ENCODE assay signal across 20 cellular contexts in genomic region chr14:92109490-92109889, GRCh38. TPM values are rescaled to one million over a fixed set of nuclear protein-coding genes. Genes with fewer than 3 reads are reported as not detected.
DNase-seq lines count a peak whose midpoint lies in the region; ATAC-seq, FAIRE-seq and TF ChIP-seq lines count a peak whose summit lies in the region.
"Had no signal": no experiment of that assay in that cellular context is flagged by ENCODE, and none has a peak within 500 bp of the region (broad histone marks: within the 10 kb centered on the region; RNA-seq: fewer than 3 reads in every experiment).

No MANE protein-coding gene starts in this region.

- no peak for TF ChIP-seq RAD21 in H1 (IDR thresholded peaks at IDR 0.05 in 1 of 2, conservative IDR thresholded peaks at IDR 0.05 in 1 of 2; ENCODE audit: low read depth in 2 of 2, low read length in 2 of 2)

- no peak overlapping the region for H2BK120ac ChIP-seq in H1 (replicated peaks; ENCODE audit: low read depth, low read length)

- H3K4me3 ChIP-seq in DOHH2 (ENCODE audit: low read length) (no peak overlapping the region), Karpas-422 (ENCODE audit: low read length) (no peak overlapping the region), H1 (ENCODE audit: extremely low read depth in 1 of 4, insufficient read depth in 2 of 4, low read depth in 3 of 4, low read length in 4 of 4) (no peak overlapping the region)
- H3K4me3 ChIP-seq: BLaER1, Peyer's patch had no signal

- FAIRE-seq in H1 (lab: Jason Lieb, UNC) = no peak

- no peaks in the 10 kb centered on the region for H3K9me2 ChIP-seq in DOHH2 (replicated peaks; ENCODE audit: control insufficient read depth, low read length)
- no peaks in the 10 kb centered on the region for H3K9me2 ChIP-seq in Karpas-422 (replicated peaks; ENCODE audit: insufficient read depth, low read length)

- H3K4me1 Mint-ChIP-seq in activated CD8-positive, alpha-beta T cell treated with anti-CD3 and anti-CD28 coated beads for 36 hours (ENCODE audit: low read depth) = peaks cover 32% of the 10 kb centered on the region
- H3K4me1 Mint-ChIP-seq in activated CD8-positive, alpha-beta T cell treated with anti-CD3 and anti-CD28 coated beads, Interleukin-2, amount 10 ng/mL, durations not matched to agents 7 days and 5 days (ENCODE audit: low read depth) = peaks cover 26% of the 10 kb centered on the region

- intact Hi-C loops in activated CD8-positive, alpha-beta T cell treated with anti-CD3 and anti-CD28 coated beads for 36 hours (cut with micrococcal nuclease) = no loop called here

- H3K27me3 Mint-ChIP-seq in activated CD8-positive, alpha-beta T cell treated with anti-CD3 and anti-CD28 coated beads for 36 hours = no peaks in the 10 kb centered on the region
- H3K27me3 Mint-ChIP-seq in activated CD8-positive, alpha-beta T cell treated with anti-CD3 and anti-CD28 coated beads, Interleukin-2, amount 10 ng/mL, durations not matched to agents 7 days and 5 days (ENCODE audit: low read depth) = no peaks in the 10 kb centered on the region
- H3K27me3 Mint-ChIP-seq: IgD-negative memory B cell had no signal

- POLR2A ChIA-PET in activated CD8-positive, alpha-beta T cell treated with anti-CD3 and anti-CD28 coated beads for 36 hours (lab: Charles Lee) = interaction anchor here (1.4 to 4.2 kb wide), 2 partner anchors 12 to 105 kb away, joined by 4 to 44 read pairs; partner anchors contain the start of genes CPSF2 and NDUFB1
- POLR2A ChIA-PET in activated CD8-positive, alpha-beta T cell treated with anti-CD3 and anti-CD28 coated beads, Interleukin-2, amount 10 ng/mL, durations not matched to agents 7 days and 5 days (lab: Charles Lee) = interaction anchor here (0.7 to 1.6 kb wide), 2 partner anchors 12 to 69 kb away, joined by 3 to 17 read pairs; partner anchors contain the start of genes CPSF2 and NDUFB1
- POLR2A ChIA-PET in H1 (lab: Charles Lee; ENCODE audit: partially characterized antibody) = interaction anchor here (1.2 to 4.5 kb wide), 2 partner anchors 9 to 13 kb away, joined by 3 to 66 read pairs; partner anchors contain the start of genes CPSF2 and NDUFB1

- H2BK20ac ChIP-seq in H1 (ENCODE audit: low read length) = peak overlapping the region; percentile 95; the same call in 1 of the 2 replicates

- no peak for TF ChIP-seq POLR2A in H1 (IDR thresholded peaks at IDR 0.05; ENCODE audit: control extremely low read depth in 1 of 2, low read depth in 2 of 2, low read length in 2 of 2)

- CTCF ChIA-PET in activated CD8-positive, alpha-beta T cell treated with anti-CD3 and anti-CD28 coated beads for 36 hours (lab: Charles Lee) = interaction anchor here (0.6 to 4.5 kb wide), 2 partner anchors 10 to 308 kb away, joined by 3 to 127 read pairs; partner anchors contain the start of genes CPSF2 and NDUFB1
- CTCF ChIA-PET in activated CD8-positive, alpha-beta T cell treated with anti-CD3 and anti-CD28 coated beads, Interleukin-2, amount 10 ng/mL, durations not matched to agents 7 days and 5 days (lab: Charles Lee) = interaction anchor here (4.7 kb wide), 1 partner anchor 11 kb away, joined by 213 read pairs; the partner anchor contains the start of genes CPSF2 and NDUFB1
- CTCF ChIA-PET in H1 (lab: Charles Lee; ENCODE audit: partially characterized antibody) = interaction anchor here (4.5 kb wide), 1 partner anchor 11 kb away, joined by 45 read pairs; the partner anchor contains the start of genes CPSF2 and NDUFB1

- H3K9me3 Mint-ChIP-seq in activated CD8-positive, alpha-beta T cell treated with anti-CD3 and anti-CD28 coated beads for 36 hours = no peaks in the 10 kb centered on the region
- H3K9me3 Mint-ChIP-seq in activated CD8-positive, alpha-beta T cell treated with anti-CD3 and anti-CD28 coated beads, Interleukin-2, amount 10 ng/mL, durations not matched to agents 7 days and 5 days (ENCODE audit: insufficient read depth) = no peaks in the 10 kb centered on the region
- H3K9me3 Mint-ChIP-seq: CD8-positive, alpha-beta T cell; IgD-negative memory B cell had no signal

- H4K8ac ChIP-seq in H1 (ENCODE audit: extremely low read depth, insufficient read depth, low read length) = no peak overlapping the region

- H3K79me2 ChIP-seq in DOHH2 (ENCODE audit: control insufficient read depth, low read length) (peaks cover 18% of the 10 kb centered on the region), Karpas-422 (ENCODE audit: low read length) (peaks cover 18% of the 10 kb centered on the region), H1 (ENCODE audit: control insufficient read depth in 1 of 2, insufficient read depth in 2 of 2, low read length in 2 of 2) (peaks cover 4 to 18% of the 10 kb centered on the region in 2 experiments)

- H3K27me3 ChIP-seq in DOHH2 (ENCODE audit: control insufficient read depth, low read length) (no peaks in the 10 kb centered on the region), Karpas-422 (ENCODE audit: low read length) (no peaks in the 10 kb centered on the region), H1 (replicated peaks in 1 of 4; ENCODE audit: control insufficient read depth in 3 of 4, extremely low read depth in 1 of 4, insufficient read depth in 3 of 4, low read length in 3 of 4) (no peaks in the 10 kb centered on the region)
- H3K27me3 ChIP-seq: BLaER1, Peyer's patch had no signal

- H3K36me3 ChIP-seq in DOHH2 (ENCODE audit: control insufficient read depth, low read length) (no peaks in the 10 kb centered on the region), Karpas-422 (ENCODE audit: insufficient read depth, low read length) (no peaks in the 10 kb centered on the region), H1 (ENCODE audit: control insufficient read depth in 2 of 4, insufficient read depth in 4 of 4, low read length in 3 of 4) (no peaks in the 10 kb centered on the region)
- H3K36me3 ChIP-seq: Peyer's patch had no signal

- no peak overlapping the region for H4K5ac ChIP-seq in H1 (ENCODE audit: insufficient read length, low read depth, low read length)

- no peak overlapping the region for H3K56ac ChIP-seq in H1 (replicated peaks; ENCODE audit: insufficient read length, low read depth, low read length)

- H3K9me3 ChIP-seq in DOHH2 (ENCODE audit: control insufficient read depth, insufficient read depth, low read length) (no peaks in the 10 kb centered on the region), Karpas-422 (ENCODE audit: low read length) (no peaks in the 10 kb centered on the region), H1 (ENCODE audit: insufficient read depth in 2 of 2, low read depth in 1 of 2, low read length in 1 of 2) (no peaks in the 10 kb centered on the region)
- H3K9me3 ChIP-seq: BLaER1, Peyer's patch had no signal

- H3K4me1 ChIP-seq in DOHH2 (ENCODE audit: control insufficient read depth, low read length) = peaks cover 36% of the 10 kb centered on the region
- H3K4me1 ChIP-seq in Karpas-422 (ENCODE audit: low read length) = peaks cover 39% of the 10 kb centered on the region
- peaks cover 4 to 7% (median 6%) of the 10 kb centered on the region in 4 experiments; a peak in 6 of 7 replicates for H3K4me1 ChIP-seq in H1 (replicated peaks in 1 of 4; ENCODE audit: control insufficient read depth in 3 of 4, insufficient read depth in 4 of 4, low read length in 3 of 4)

- H3K4me2 ChIP-seq in DOHH2 (ENCODE audit: low read length) (peak overlapping the region; percentile 83), Karpas-422 (ENCODE audit: low read depth, low read length, poor library complexity, severe bottlenecking) (no peak overlapping the region), H1 (ENCODE audit: insufficient read depth in 1 of 2, low read depth in 2 of 2, low read length in 2 of 2) (peak overlapping the region in 1 of 2 experiments; percentile 60; a peak in 1 of 4 replicates)
- H3K4me2 ChIP-seq: BLaER1 had no signal

- peaks cover 18% of the 10 kb centered on the region for H3F3A ChIP-seq in DOHH2 (ENCODE audit: control insufficient read depth, insufficient read depth)

- in situ Hi-C loops in KBM-7 (cut with MboI; ENCODE audit: low pct_unique_long_range_greater_than_20kb, low sequenced_read_pairs) = no loop called here

- no peak for TF ChIP-seq EP300 in H1 (IDR thresholded peaks at IDR 0.05; ENCODE audit: borderline replicate concordance in 1 of 2, low read depth in 2 of 2, low read length in 2 of 2)

- peaks cover 4% of the 10 kb centered on the region; the same call in 1 of the 2 replicates for H3K79me1 ChIP-seq in H1 (ENCODE audit: low read depth, low read length)

- H4K91ac ChIP-seq in H1 (replicated peaks; ENCODE audit: insufficient read length, low read length) = no peak overlapping the region

- H4K20me1 ChIP-seq in DOHH2 (ENCODE audit: control insufficient read depth, insufficient read depth, low read depth, low read length) = no peaks in the 10 kb centered on the region
- H4K20me1 ChIP-seq in Karpas-422 (ENCODE audit: insufficient read depth, low read depth, low read length) = no peaks in the 10 kb centered on the region; the same call in 1 of the 2 replicates
- H4K20me1 ChIP-seq in H1 (replicated peaks in 1 of 2; ENCODE audit: control insufficient read depth in 1 of 2, insufficient read depth in 2 of 2, low read length in 2 of 2) = peaks cover 2% of the 10 kb centered on the region in 2 experiments

- no peak overlapping the region for H3K27ac ChIP-seq in DOHH2 (ENCODE audit: low read depth, low read length)
- peak overlapping the region; percentile 92; the same call in 1 of the 2 replicates for H3K27ac ChIP-seq in Karpas-422 (ENCODE audit: low read length)
- no peak overlapping the region for H3K27ac ChIP-seq in H1 (ENCODE audit: low read depth, low read length)
- H3K27ac ChIP-seq: BLaER1, Peyer's patch had no signal

- WGBS in H1 (ENCODE audit: extremely low coverage in 1 of 2, insufficient coverage in 1 of 2, insufficient read length in 1 of 2, insufficient replicate concordance in 2 of 2, low coverage in 1 of 2, low lambda C conversion rate in 2 of 2, missing lambda C conversion rate in 1 of 2), 2 experiments = 95% methylated on average over 5 of the region's 5 CpGs; no CpG with 5 or more reads in 1 of the 2 experiments

- H2BK5ac ChIP-seq in H1 (ENCODE audit: low read depth, low read length) = no peak overlapping the region

- no peak overlapping the region for H3K4me3 Mint-ChIP-seq in activated CD8-positive, alpha-beta T cell treated with anti-CD3 and anti-CD28 coated beads for 36 hours
- no peak overlapping the region for H3K4me3 Mint-ChIP-seq in activated CD8-positive, alpha-beta T cell treated with anti-CD3 and anti-CD28 coated beads, Interleukin-2, amount 10 ng/mL, durations not matched to agents 7 days and 5 days

- H2AFZ ChIP-seq in Karpas-422 (ENCODE audit: low read length) = no peak overlapping the region
- no peak overlapping the region for H2AFZ ChIP-seq in H1 (ENCODE audit: low read length)

- H3K14ac ChIP-seq in H1 (ENCODE audit: insufficient read length) = no peak overlapping the region

- no peak overlapping the region for H3K23ac ChIP-seq in H1 (ENCODE audit: insufficient read length)

- H3K4ac ChIP-seq in H1 (replicated peaks; ENCODE audit: insufficient read length, low read depth, low read length) = no peak overlapping the region

- H2BK15ac ChIP-seq in H1 (ENCODE audit: low read length) = no peak overlapping the region

- peaks cover 8% of the 10 kb centered on the region for H3K23me2 ChIP-seq in H1 (ENCODE audit: low read depth, low read length)

- H3K36me3 Mint-ChIP-seq in activated CD8-positive, alpha-beta T cell treated with anti-CD3 and anti-CD28 coated beads for 36 hours (ENCODE audit: low read depth) = peaks cover 3% of the 10 kb centered on the region
- no peaks in the 10 kb centered on the region for H3K36me3 Mint-ChIP-seq in activated CD8-positive, alpha-beta T cell treated with anti-CD3 and anti-CD28 coated beads, Interleukin-2, amount 10 ng/mL, durations not matched to agents 7 days and 5 days (ENCODE audit: low read depth)

- DNase-seq in activated CD8-positive, alpha-beta T cell treated with anti-CD3 and anti-CD28 coated beads for 36 hours = no peak
- DNase-seq in activated CD8-positive, alpha-beta T cell treated with anti-CD3 and anti-CD28 coated beads, Interleukin-2, amount 10 ng/mL, durations not matched to agents 7 days and 5 days = no peak
- peak; percentile 58 for DNase-seq in Karpas-422
- DNase-seq in H1 (ENCODE audit: low read depth in 1 of 2, low spot score in 2 of 2) = no peak
- no peak for DNase-seq in KBM-7
- no peak for DNase-seq in glomerular visceral epithelial cell (ENCODE audit: extremely low spot score)
- DNase-seq: CD8-positive, alpha-beta T cell; DMS53; EL; GF-D8; NCI-H1694; NCI-H2081; NCI-H446; NCI-H526 treated with DMSO at 0.1 percent for 48 hours; NK-92 treated with Interleukin-12 subunit alpha and Interleukin-12 subunit beta, amount 100 ng/mL, for 24 hours; Peyer's patch had no signal

- H3K27ac Mint-ChIP-seq in activated CD8-positive, alpha-beta T cell treated with anti-CD3 and anti-CD28 coated beads for 36 hours = peak overlapping the region; percentile 5
- H3K27ac Mint-ChIP-seq in activated CD8-positive, alpha-beta T cell treated with anti-CD3 and anti-CD28 coated beads, Interleukin-2, amount 10 ng/mL, durations not matched to agents 7 days and 5 days = no peak overlapping the region

- peak overlapping the region; percentile 54; the same call in 1 of the 2 replicates for H2AK5ac ChIP-seq in H1 (ENCODE audit: low read depth, low read length)

- H3K18ac ChIP-seq in H1 (ENCODE audit: extremely low read depth, low read length) = no peak overlapping the region

- no peak overlapping the region; the same call in 1 of the 2 replicates for H2BK12ac ChIP-seq in H1 (ENCODE audit: low read depth, low read length)

- no peak for ATAC-seq in activated CD8-positive, alpha-beta T cell treated with anti-CD3 and anti-CD28 coated beads for 36 hours
- ATAC-seq in activated CD8-positive, alpha-beta T cell treated with anti-CD3 and anti-CD28 coated beads, Interleukin-2, amount 10 ng/mL, durations not matched to agents 7 days and 5 days = no peak
- ATAC-seq: CD8-positive, alpha-beta T cell; SK-N-SH treated with all-trans-retinoic acid at 6 μM for 48 hours had no signal

- H3K9ac ChIP-seq in Karpas-422 (ENCODE audit: low read length) (no peak overlapping the region), H1 (replicated peaks in 1 of 4; ENCODE audit: extremely low read depth in 1 of 4, low read depth in 3 of 4, low read length in 3 of 4) (no peak overlapping the region)
- H3K9ac ChIP-seq: BLaER1 had no signal

- TF ChIP-seq CTCF in activated CD8-positive, alpha-beta T cell treated with anti-CD3 and anti-CD28 coated beads for 36 hours (IDR thresholded peaks at IDR 0.05) = no peak
- TF ChIP-seq CTCF in DOHH2 (IDR thresholded peaks at IDR 0.05; ENCODE audit: low read depth, low read length, poor library complexity, severe bottlenecking) (no peak), H1 (IDR thresholded peaks at IDR 0.05; ENCODE audit: control extremely low read depth in 1 of 3, insufficient read depth in 1 of 3, low read depth in 1 of 3, low read length in 3 of 3) (no peak)

RNA-seq across cellular contexts. Expression of gene ATXN3, which starts 3.1 kb away (rescaled TPM):
- total RNA-seq in activated CD8-positive, alpha-beta T cell treated with anti-CD3 and anti-CD28 coated beads for 36 hours = 10 to 100 TPM; 28.4 to 29.7 TPM
- 10 to 100 TPM; 25.8 to 26.0 TPM for total RNA-seq in activated CD8-positive, alpha-beta T cell treated with anti-CD3 and anti-CD28 coated beads, Interleukin-2, amount 10 ng/mL, durations not matched to agents 7 days and 5 days
- total RNA-seq in Karpas-422 (2014; rRNA removed; shearing (Covaris generic); ENCODE audit: low replicate concordance) = 75.2 and 92.0 TPM in 2 replicates
- 31.7 and 37.2 TPM in 2 replicates for total RNA-seq in H1 (2021; fragmentation: NEBNext Ultra II Directional; extraction: Animal tissue kit (Norgen Biotek cat#: 25700))
- polyA plus RNA-seq in H1 (2011; rRNA removed) = 4.1 and 8.8 TPM in 2 replicates
- polyA plus RNA-seq in H1 (2011; cell fraction: cytosol; rRNA removed) = 15.8 TPM
- polyA plus RNA-seq in H1 (2011; cell fraction: nucleus; rRNA removed) = 8.5 TPM
- 28.9 to 51.8 TPM (median 34.5 TPM) in 4 replicates for polyA plus RNA-seq in H1 (2012, experiment 1 of 2)
- 3.5 TPM for polyA plus RNA-seq in H1 (2012, experiment 2 of 2)
- 16.3 TPM for polyA plus RNA-seq in H1 (2013, experiment 1 of 2)
- 15.7 TPM for polyA plus RNA-seq in H1 (2013, experiment 2 of 2)
- 14.6 and 19.1 TPM in 2 replicates for polyA minus RNA-seq in H1 (2011; rRNA and poly(A)+ RNA removed)
- polyA minus RNA-seq in H1 (2011; cell fraction: cytosol; rRNA and poly(A)+ RNA removed) = 11.7 TPM
- polyA minus RNA-seq in H1 (2011; cell fraction: nucleus; rRNA and poly(A)+ RNA removed) = 26.7 TPM

RNA-seq across cellular contexts. Expression of gene NDUFB1, which starts 12.0 kb away (rescaled TPM):
- 100 to 1,000 TPM; 102 TPM for total RNA-seq in activated CD8-positive, alpha-beta T cell treated with anti-CD3 and anti-CD28 coated beads for 36 hours
- 100 to 1,000 TPM; 127 to 130 TPM for total RNA-seq in activated CD8-positive, alpha-beta T cell treated with anti-CD3 and anti-CD28 coated beads, Interleukin-2, amount 10 ng/mL, durations not matched to agents 7 days and 5 days
- total RNA-seq in Karpas-422 (2014; rRNA removed; shearing (Covaris generic); ENCODE audit: low replicate concordance) = 873 and 892 TPM in 2 replicates
- 124 and 127 TPM in 2 replicates for total RNA-seq in H1 (2021; fragmentation: NEBNext Ultra II Directional; extraction: Animal tissue kit (Norgen Biotek cat#: 25700))
- 190 and 271 TPM in 2 replicates for polyA plus RNA-seq in H1 (2011; rRNA removed)
- polyA plus RNA-seq in H1 (2011; cell fraction: cytosol; rRNA removed) = 358 TPM
- polyA plus RNA-seq in H1 (2011; cell fraction: nucleus; rRNA removed) = 91.3 TPM
- polyA plus RNA-seq in H1 (2012, experiment 1 of 2) = 284 to 486 TPM (median 385 TPM) in 4 replicates
- polyA plus RNA-seq in H1 (2012, experiment 2 of 2) = 579 TPM
- polyA plus RNA-seq in H1 (2013, experiment 1 of 2) = 707 TPM
- polyA plus RNA-seq in H1 (2013, experiment 2 of 2) = 742 TPM
- polyA minus RNA-seq in H1 (2011; rRNA and poly(A)+ RNA removed) = 25.4 and 41.2 TPM in 2 replicates
- 29.3 TPM for polyA minus RNA-seq in H1 (2011; cell fraction: cytosol; rRNA and poly(A)+ RNA removed)
- 34.5 TPM for polyA minus RNA-seq in H1 (2011; cell fraction: nucleus; rRNA and poly(A)+ RNA removed)

RNA-seq across cellular contexts. Expression of gene CPSF2, which starts 12.3 kb away (rescaled TPM):
- 100 to 1,000 TPM in 1 of 2 experiments, 10 to 100 TPM in 1; 96.2 to 103 TPM for total RNA-seq in activated CD8-positive, alpha-beta T cell treated with anti-CD3 and anti-CD28 coated beads for 36 hours
- total RNA-seq in activated CD8-positive, alpha-beta T cell treated with anti-CD3 and anti-CD28 coated beads, Interleukin-2, amount 10 ng/mL, durations not matched to agents 7 days and 5 days = 10 to 100 TPM; 63.7 to 85.4 TPM
- 63.3 and 76.2 TPM in 2 replicates for total RNA-seq in Karpas-422 (2014; rRNA removed; shearing (Covaris generic); ENCODE audit: low replicate concordance)
- 130 and 141 TPM in 2 replicates for total RNA-seq in H1 (2021; fragmentation: NEBNext Ultra II Directional; extraction: Animal tissue kit (Norgen Biotek cat#: 25700))
- 10.0 and 11.3 TPM in 2 replicates for polyA plus RNA-seq in H1 (2011; rRNA removed)
- 27.3 TPM for polyA plus RNA-seq in H1 (2011; cell fraction: cytosol; rRNA removed)
- polyA plus RNA-seq in H1 (2011; cell fraction: nucleus; rRNA removed) = 7.5 TPM
- polyA plus RNA-seq in H1 (2012, experiment 1 of 2) = 53.9 to 104 TPM (median 59.4 TPM) in 4 replicates
- 3.1 TPM for polyA plus RNA-seq in H1 (2012, experiment 2 of 2)
- polyA plus RNA-seq in H1 (2013, experiment 1 of 2) = 32.7 TPM
- polyA plus RNA-seq in H1 (2013, experiment 2 of 2) = 33.9 TPM
- polyA minus RNA-seq in H1 (2011; rRNA and poly(A)+ RNA removed) = 41.5 and 63.4 TPM in 2 replicates
- polyA minus RNA-seq in H1 (2011; cell fraction: cytosol; rRNA and poly(A)+ RNA removed) = 41.7 TPM
- 37.2 TPM for polyA minus RNA-seq in H1 (2011; cell fraction: nucleus; rRNA and poly(A)+ RNA removed)
